Comparison of ENCODE assay signal across 8 cellular contexts in the genomic region with DNA sequence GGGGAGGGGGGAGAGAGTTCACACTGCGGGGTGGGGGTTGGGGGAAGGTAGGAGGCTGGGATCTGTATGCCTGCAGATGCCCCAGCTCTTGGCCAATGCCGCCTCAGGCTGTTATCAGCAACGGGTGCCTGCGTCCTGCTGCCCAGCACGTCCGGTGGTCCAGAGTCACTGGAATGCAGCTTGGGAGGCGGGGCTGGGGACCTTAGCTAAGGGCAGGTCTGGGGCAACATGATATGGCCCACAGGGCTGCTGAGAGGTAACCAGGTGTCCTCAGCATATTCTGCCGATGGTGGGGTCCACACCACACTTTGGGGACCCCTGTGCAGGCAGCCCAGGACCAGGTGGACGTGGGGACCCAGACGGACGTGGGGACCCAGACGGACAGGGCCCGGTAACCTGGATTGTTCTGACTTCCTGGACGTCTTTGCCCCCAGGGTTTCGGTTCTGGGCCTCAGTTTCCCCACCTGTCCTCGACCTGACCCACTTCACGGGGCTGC. TPM values are rescaled to one million over a fixed set of nuclear protein-coding genes. Genes with fewer than 3 reads are reported as not detected.
DNase-seq lines count a peak whose midpoint lies in the region; ATAC-seq and TF ChIP-seq lines count a peak whose summit lies in the region.

No MANE protein-coding gene starts in this region.

- H3K4me3 Mint-ChIP-seq in MCF 10A (ENCODE audit: unreplicated experiment) = peak overlapping the region; percentile 72
- no peak overlapping the region for H3K4me3 Mint-ChIP-seq in nephron progenitor cell

- H4K20me1 ChIP-seq in DND-41 (ENCODE audit: insufficient read depth, low read length) = peaks cover 18% of the 10 kb centered on the region

- peak overlapping the region; percentile 88 for H3K27ac ChIP-seq in DND-41 (ENCODE audit: low read length)

- H3K36me3 ChIP-seq in DND-41 (ENCODE audit: insufficient read depth, low read length) = peaks cover 28% of the 10 kb centered on the region

- H3K27ac Mint-ChIP-seq in MCF 10A (ENCODE audit: low read depth, unreplicated experiment) (peak overlapping the region; percentile 77), nephron progenitor cell (no peak overlapping the region)

- intact Hi-C loops in MCF 10A (cut with micrococcal nuclease) = loop anchor here (5.0 kb wide), 1 partner anchor 36 kb away; the partner anchor contains the start of gene GPX4
- intact Hi-C loops in head of caudate nucleus (cut with DNase I) = no loop called here

- peak overlapping the region; percentile 92 for H3K4me2 ChIP-seq in DND-41 (ENCODE audit: insufficient read depth, low read length)

- H3K27me3 Mint-ChIP-seq in MCF 10A (ENCODE audit: insufficient read depth, unreplicated experiment) (no peaks in the 10 kb centered on the region), nephron progenitor cell (ENCODE audit: low read depth, poor library complexity) (peaks cover 74% of the 10 kb centered on the region)

- H3K79me2 ChIP-seq in DND-41 (ENCODE audit: insufficient read depth, low read length) = peaks cover 42% of the 10 kb centered on the region

- ATAC-seq in DND-41 (ENCODE audit: insufficient read depth, low read depth) (no peak), HG03521 (IDR thresholded peaks at IDR 0.05; ENCODE audit: unreplicated experiment) (no peak)

- H3K4me3 ChIP-seq in DND-41 (ENCODE audit: low read depth in 1 of 2, low read length in 2 of 2) = peak overlapping the region; percentile 84 to 97; a peak in 3 of 4 replicates

- no peak for TF ChIP-seq CTCF in DND-41 (IDR thresholded peaks at IDR 0.05; ENCODE audit: borderline replicate concordance, extremely low read depth, low read length, poor library complexity, severe bottlenecking)
- no peak for TF ChIP-seq CTCF in MCF 10A (IDR thresholded peaks at IDR 0.05; ENCODE audit: unreplicated experiment)
- TF ChIP-seq CTCF in nephron progenitor cell (IDR thresholded peaks at IDR 0.05) = no peak

- POLR2A ChIA-PET in MCF 10A (lab: Yijun Ruan, JAX) = interaction anchor here (0.5 to 4.8 kb wide), 5 partner anchors 9 to 39 kb away, joined by 3 to 31 read pairs (median 20); partner anchors contain the start of genes CNN2 and GPX4

- no peaks in the 10 kb centered on the region for H3K9me3 ChIP-seq in DND-41 (ENCODE audit: insufficient read depth, low read length, severe bottlenecking)

- CTCF ChIA-PET in MCF 10A (lab: Yijun Ruan, JAX) = interaction anchor here (1.0 to 2.0 kb wide), 2 partner anchors 27 to 89 kb away, joined by 3 to 9 read pairs; no protein-coding TSS in a partner anchor

- H3K9ac ChIP-seq in DND-41 (ENCODE audit: low read depth, low read length) = peak overlapping the region; percentile 96

- peaks cover 6% of the 10 kb centered on the region for H3K36me3 Mint-ChIP-seq in MCF 10A (ENCODE audit: insufficient read depth, unreplicated experiment)
- no peaks in the 10 kb centered on the region for H3K36me3 Mint-ChIP-seq in nephron progenitor cell (ENCODE audit: low read depth)

- H3K27me3 ChIP-seq in DND-41 (ENCODE audit: insufficient read depth, low read length, poor library complexity) = no peaks in the 10 kb centered on the region

- peaks cover 47% of the 10 kb centered on the region for H3K4me1 ChIP-seq in DND-41 (ENCODE audit: insufficient read depth, low read length)

- DNase-seq in DND-41 (no peak), HuH-7 (ENCODE audit: low spot score) (peak; percentile 69), MCF 10A (ENCODE audit: unreplicated experiment) (peak; percentile 39), nephron progenitor cell (peak; percentile 44), hypothalamus (lab: John Stamatoyannopoulos, UW) (no peak), NCI-H1930 (lab: John Stamatoyannopoulos, UW) (no peak), head of caudate nucleus (no peak)

- H3K4me1 Mint-ChIP-seq in MCF 10A (ENCODE audit: insufficient read depth, unreplicated experiment) = peaks cover 23% of the 10 kb centered on the region
- H3K4me1 Mint-ChIP-seq in nephron progenitor cell = peaks cover 23% of the 10 kb centered on the region

- H3K9me3 Mint-ChIP-seq in MCF 10A (ENCODE audit: unreplicated experiment) (no peaks in the 10 kb centered on the region), nephron progenitor cell (no peaks in the 10 kb centered on the region)

- H2AFZ ChIP-seq in DND-41 (ENCODE audit: low read depth, low read length) = peak overlapping the region; percentile 78

- no TSS peak for BruUV-seq in MCF 10A (replicated peaks; lab: Mats Ljungman, UMichigan)

RNA-seq across cellular contexts. Expression of gene ARHGAP45, which starts 0.7 kb away (rescaled TPM):
- 11.9 and 15.3 TPM in 2 replicates for total RNA-seq in MCF 10A (2022)

RNA-seq across cellular contexts. Expression of gene ABCA7, which starts 26.4 kb away (rescaled TPM):
- total RNA-seq in MCF 10A (2022) = 10.3 and 18.2 TPM in 2 replicates

RNA-seq across cellular contexts. Expression of gene POLR2E, which starts 28.9 kb away (rescaled TPM):
- total RNA-seq in MCF 10A (2022) = 184 and 201 TPM in 2 replicates

RNA-seq across cellular contexts. Expression of gene GPX4, which starts 37.5 kb away (rescaled TPM):
- total RNA-seq in MCF 10A (2022) = 179 and 191 TPM in 2 replicates

RNA-seq across cellular contexts. Expression of gene CNN2, which starts 39.9 kb away (rescaled TPM):
- 112 and 166 TPM in 2 replicates for total RNA-seq in MCF 10A (2022)

Comparison
In these comparisons a context has a peak if more than half of its experiments do, and no peak if none do; other contexts are left out.
1. DNase-seq: peak in HuH-7 (single experiment), MCF 10A (single experiment) and nephron progenitor cell (single experiment); none in DND-41 (single experiment), hypothalamus (0 of 51), NCI-H1930 (0 of 2) and head of caudate nucleus (0 of 42).